ENCODE assay signal across 6 cellular contexts in the genomic region with DNA sequence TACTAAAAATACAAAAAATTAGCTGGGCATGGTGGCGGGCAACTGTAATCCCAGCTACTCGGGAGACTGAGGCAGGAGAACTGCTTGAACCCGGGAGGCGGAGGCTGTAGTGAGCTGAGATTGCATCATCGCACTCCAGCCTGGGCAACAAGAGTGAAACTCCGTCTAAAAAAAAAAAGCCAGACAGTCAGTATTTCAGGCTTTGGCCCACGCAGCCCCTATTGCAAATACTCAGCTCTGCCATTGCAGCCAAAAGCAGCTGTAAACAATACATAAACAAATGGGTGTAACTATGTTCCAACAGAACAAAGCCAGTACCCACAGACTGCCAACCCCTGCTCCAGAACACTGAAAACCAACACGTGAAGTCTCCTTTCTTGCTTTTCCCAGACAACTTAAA. TPM values are rescaled to one million over a fixed set of nuclear protein-coding genes. Genes with fewer than 3 reads are reported as not detected.
DNase-seq lines count a peak whose midpoint lies in the region; ATAC-seq, FAIRE-seq and TF ChIP-seq lines count a peak whose summit lies in the region.
"Not testable (repeated sequence)": the region's sequence is repeated elsewhere in the genome, so short reads cannot be mapped to it uniquely, and the experiment has no call there.
"Had no signal": no experiment of that assay in that cellular context is flagged by ENCODE, and none has a peak within 500 bp of the region (broad histone marks: within the 10 kb centered on the region; RNA-seq: fewer than 3 reads in every experiment).

No MANE protein-coding gene starts in this region.

- H2AFZ ChIP-seq in GM23248; K562 (ENCODE audit: low read depth, low read length): not testable (repeated sequence)

- H3K9me1 ChIP-seq in K562 (ENCODE audit: control insufficient read depth, insufficient read depth, low read length) = not testable (repeated sequence)

- not testable (repeated sequence) for H3K4me2 ChIP-seq in GM23248 (ENCODE audit: unreplicated experiment); K562 (ENCODE audit: insufficient read depth, low read length)

- not testable (repeated sequence) for H3K4me3 ChIP-seq in GM23248, K562, right lobe of liver

- H3K9ac ChIP-seq in GM23248; K562 (ENCODE audit: insufficient read depth in 1 of 2, low read depth in 2 of 2, low read length in 2 of 2): not testable (repeated sequence)

- not testable (repeated sequence) for FAIRE-seq in K562 (lab: Jason Lieb, UNC)

- CTCF ChIA-PET in K562 (lab: Yijun Ruan, JAX; ENCODE audit: low intra/inter-chr PET ratio) = not testable (repeated sequence)

- peak; percentile 11 for DNase-seq in GM23248
- DNase-seq in K562 (ENCODE audit: extremely low read depth in 1 of 4, low spot score in 3 of 4) = not testable (repeated sequence)
- peak; percentile 52 for DNase-seq in left lobe of liver (ENCODE audit: low spot score)
- DNase-seq in right lobe of liver = peak in 2 of 3 donors; percentile 56 to 59

- ATAC-seq in K562 = not testable (repeated sequence)
- ATAC-seq in left lobe of liver = peak; percentile 38
- peak in 2 of 4 donors; percentile 38 to 55 for ATAC-seq in right lobe of liver

- H3K9me2 ChIP-seq in GM23248 (ENCODE audit: insufficient read depth) = not testable (repeated sequence)

- TF ChIP-seq EP300 in K562 (IDR thresholded peaks at IDR 0.05; ENCODE audit: low read length) = not testable (repeated sequence)

- not testable (repeated sequence) for TF ChIP-seq RAD21 in K562 (CRISPR knock-in tag; conservative IDR thresholded peaks at IDR 0.05 in 1 of 2, IDR thresholded peaks at IDR 0.05 in 1 of 2)

- TF ChIP-seq POLR2A in K562 (conservative IDR thresholded peaks at IDR 0.05); right lobe of liver (IDR thresholded peaks at IDR 0.05): not testable (repeated sequence)

- H3K27me3 ChIP-seq in GM23248 (replicated peaks; ENCODE audit: insufficient read depth); K562 (ENCODE audit: control insufficient read depth in 2 of 2, insufficient read depth in 2 of 2, low read length in 2 of 2); right lobe of liver: not testable (repeated sequence)

- H3F3A ChIP-seq in GM23248 (ENCODE audit: insufficient read depth) = not testable (repeated sequence)

- H3K9me3 ChIP-seq in GM23248 (ENCODE audit: low read depth); K562 (replicated peaks; ENCODE audit: control insufficient read depth, insufficient read depth, low read depth, low read length); right lobe of liver: not testable (repeated sequence)

- intact Hi-C loops in K562 (cut with micrococcal nuclease); right lobe of liver (cut with DNase I): not testable (repeated sequence)

- H4K20me1 ChIP-seq in GM23248 (ENCODE audit: insufficient read depth); K562 (replicated peaks; ENCODE audit: control insufficient read depth, insufficient read depth, low read length): not testable (repeated sequence)

- 54 to 55% methylated on average over 8 of the region's 8 CpGs for WGBS in GM23248 (ENCODE audit: low coverage in 1 of 2, low lambda C conversion rate in 2 of 2, missing lambda C conversion rate in 2 of 2), 2 experiments
- 93% methylated on average over 8 of the region's 8 CpGs for WGBS in K562 (ENCODE audit: insufficient coverage, low coverage, missing lambda C conversion rate)
- 47% methylated on average over 8 of the region's 8 CpGs for WGBS in right lobe of liver (ENCODE audit: insufficient coverage, low coverage, low lambda C conversion rate, missing lambda C conversion rate)

- not testable (repeated sequence) for H3K4me1 ChIP-seq in GM23248 (ENCODE audit: insufficient read depth); K562 (replicated peaks in 1 of 2; ENCODE audit: control insufficient read depth in 2 of 2, insufficient read depth in 2 of 2, low read length in 2 of 2)
- H3K4me1 ChIP-seq in right lobe of liver = peaks cover 0 to 33% (median 14%) of the 10 kb centered on the region in 4 donors

- BruUV-seq in K562 (replicated peaks; lab: Mats Ljungman, UMichigan) = not testable (repeated sequence)

- H3K36me3 ChIP-seq in GM23248 (ENCODE audit: low read depth) = peaks cover 93% of the 10 kb centered on the region
- H3K36me3 ChIP-seq in K562 (ENCODE audit: control insufficient read depth, insufficient read depth, low read length) = peaks cover 98% of the 10 kb centered on the region
- H3K36me3 ChIP-seq in right lobe of liver = peaks cover 11 to 99% (median 62%) of the 10 kb centered on the region in 4 donors

- not testable (repeated sequence) for TF ChIP-seq CTCF in K562 (IDR thresholded peaks at IDR 0.05 in 2 of 3, conservative IDR thresholded peaks at IDR 0.05 in 1 of 3; ENCODE audit: insufficient read depth in 2 of 3, low read depth in 1 of 3, low read length in 3 of 3); right lobe of liver (IDR thresholded peaks at IDR 0.05)

- not testable (repeated sequence) for H3K79me2 ChIP-seq in GM23248 (ENCODE audit: insufficient read depth); K562 (ENCODE audit: control insufficient read depth, insufficient read depth, low read length)

- POLR2A ChIA-PET in K562 (lab: Yijun Ruan, JAX) = interaction anchor here (0.6 to 2.1 kb wide), 4 partner anchors 11 to 96 kb away, joined by 3 to 8 read pairs (median 5); partner anchors contain the start of gene SNRNP200

- in situ Hi-C loops in GM23248 (cut with MboI) = loop anchor here (25.0 kb wide), 1 partner anchor 218 kb away; the partner anchor contains the start of gene NEURL3
- in situ Hi-C loops in K562 (cut with MboI) = not testable (repeated sequence)

- H3K27ac ChIP-seq in GM23248; K562 (ENCODE audit: extremely low read depth, low read depth, low read length): not testable (repeated sequence)
- peak overlapping the region in 1 of 3 donors; percentile 10 for H3K27ac ChIP-seq in right lobe of liver

RNA-seq across cellular contexts. Expression of gene SNRNP200, which starts 11.1 kb away (rescaled TPM):
- 30.6 and 34.2 TPM in 2 replicates for total RNA-seq in GM23248 (2014; rRNA removed; shearing (Covaris generic))
- 40.5 and 41.8 TPM in 2 replicates for polyA plus RNA-seq in GM23248 (2016; fragmentation: Nextera tagmentation; extraction: Ambion mirVana)
- total RNA-seq in K562 (2011; cell fraction: chromatin; rRNA removed; ENCODE audit: low replicate concordance) = 357 and 597 TPM in 2 replicates
- 292 and 296 TPM in 2 replicates for total RNA-seq in K562 (2011; cell fraction: nucleolus; rRNA removed)
- 272 and 298 TPM in 2 replicates for total RNA-seq in K562 (2011; cell fraction: nucleoplasm; rRNA removed)
- 76.1 and 87.5 TPM in 2 replicates for total RNA-seq in K562 (2014; rRNA removed)
- total RNA-seq in K562 (2014; rRNA removed; fragmentation: Illumina TruSeq; extraction: Trizol) = 66.5 and 77.9 TPM in 2 replicates
- 94.4 and 95.0 TPM in 2 replicates for total RNA-seq in K562 (2015; rRNA removed; fragmentation: Illumina TruSeq; extraction: Trizol)
- 188 and 210 TPM in 2 replicates for total RNA-seq in K562 (2021)
- polyA plus RNA-seq in K562 (2011; rRNA removed) = 191 and 199 TPM in 2 replicates
- polyA plus RNA-seq in K562 (2011; cell fraction: cytosol; rRNA removed) = 297 and 335 TPM in 2 replicates
- 314 and 395 TPM in 2 replicates for polyA plus RNA-seq in K562 (2011; cell fraction: nucleus; rRNA removed)
- polyA plus RNA-seq in K562 (2012) = 148 and 177 TPM in 2 replicates
- 224 and 231 TPM in 2 replicates for polyA plus RNA-seq in K562 (2014; fragmentation: Illumina TruSeq; extraction: Trizol)
- 100 to 1,000 TPM in 1 of 2 experiments, 10 to 100 TPM in 1; 87.9 to 155 TPM for polyA plus RNA-seq in K562 (2014; fragmentation: Nextera tagmentation; extraction: Ambion mirVana)
- polyA plus RNA-seq in K562 (2014; rRNA removed) = 171 and 181 TPM in 2 replicates
- 329 and 491 TPM in 2 replicates for polyA minus RNA-seq in K562 (2011; rRNA and poly(A)+ RNA removed)
- 205 and 221 TPM in 2 replicates for polyA minus RNA-seq in K562 (2011; cell fraction: cytosol; rRNA and poly(A)+ RNA removed)
- polyA minus RNA-seq in K562 (2011; cell fraction: nucleus; rRNA and poly(A)+ RNA removed) = 92.2 and 124 TPM in 2 replicates
- total RNA-seq in left lobe of liver = 49.7 TPM
- total RNA-seq in right lobe of liver = 10 to 100 TPM; 43.6 to 52.5 (median 46.8) TPM

RNA-seq across cellular contexts. Expression of gene CIAO1, which starts 28.2 kb away (rescaled TPM):
- total RNA-seq in GM23248 (2014; rRNA removed; shearing (Covaris generic)) = 110 and 126 TPM in 2 replicates
- polyA plus RNA-seq in GM23248 (2016; fragmentation: Nextera tagmentation; extraction: Ambion mirVana) = 69.3 and 71.1 TPM in 2 replicates
- total RNA-seq in K562 (2011; cell fraction: chromatin; rRNA removed; ENCODE audit: low replicate concordance) = 65.3 and 99.0 TPM in 2 replicates
- total RNA-seq in K562 (2011; cell fraction: nucleolus; rRNA removed) = 78.5 and 85.1 TPM in 2 replicates
- total RNA-seq in K562 (2011; cell fraction: nucleoplasm; rRNA removed) = 62.5 and 66.0 TPM in 2 replicates
- total RNA-seq in K562 (2014; rRNA removed) = 121 and 182 TPM in 2 replicates
- 64.7 and 78.7 TPM in 2 replicates for total RNA-seq in K562 (2014; rRNA removed; fragmentation: Illumina TruSeq; extraction: Trizol)
- 85.4 and 89.7 TPM in 2 replicates for total RNA-seq in K562 (2015; rRNA removed; fragmentation: Illumina TruSeq; extraction: Trizol)
- total RNA-seq in K562 (2021) = 92.8 and 94.3 TPM in 2 replicates
- 102 and 122 TPM in 2 replicates for polyA plus RNA-seq in K562 (2011; rRNA removed)
- polyA plus RNA-seq in K562 (2011; cell fraction: cytosol; rRNA removed) = 151 and 245 TPM in 2 replicates
- polyA plus RNA-seq in K562 (2011; cell fraction: nucleus; rRNA removed) = 122 and 181 TPM in 2 replicates
- polyA plus RNA-seq in K562 (2012) = 74.5 and 74.6 TPM in 2 replicates
- 94.2 and 104 TPM in 2 replicates for polyA plus RNA-seq in K562 (2014; fragmentation: Illumina TruSeq; extraction: Trizol)
- 10 to 100 TPM; 11.4 to 19.2 TPM for polyA plus RNA-seq in K562 (2014; fragmentation: Nextera tagmentation; extraction: Ambion mirVana)
- 145 and 156 TPM in 2 replicates for polyA plus RNA-seq in K562 (2014; rRNA removed)
- 72.8 and 90.4 TPM in 2 replicates for polyA minus RNA-seq in K562 (2011; rRNA and poly(A)+ RNA removed)
- polyA minus RNA-seq in K562 (2011; cell fraction: cytosol; rRNA and poly(A)+ RNA removed) = 30.5 and 44.8 TPM in 2 replicates
- polyA minus RNA-seq in K562 (2011; cell fraction: nucleus; rRNA and poly(A)+ RNA removed) = 45.0 and 45.4 TPM in 2 replicates
- total RNA-seq in left lobe of liver = 45.0 TPM
- 10 to 100 TPM; 39.8 to 80.3 (median 45.0) TPM for total RNA-seq in right lobe of liver

RNA-seq across cellular contexts. Expression of gene TMEM127, which starts 28.5 kb away (rescaled TPM):
- 43.6 and 46.8 TPM in 2 replicates for total RNA-seq in GM23248 (2014; rRNA removed; shearing (Covaris generic))
- 33.4 and 34.0 TPM in 2 replicates for polyA plus RNA-seq in GM23248 (2016; fragmentation: Nextera tagmentation; extraction: Ambion mirVana)
- total RNA-seq in K562 (2011; cell fraction: chromatin; rRNA removed; ENCODE audit: low replicate concordance) = 14.6 and 42.7 TPM in 2 replicates
- total RNA-seq in K562 (2011; cell fraction: nucleolus; rRNA removed) = 18.6 and 25.2 TPM in 2 replicates
- 23.5 and 33.2 TPM in 2 replicates for total RNA-seq in K562 (2011; cell fraction: nucleoplasm; rRNA removed)
- total RNA-seq in K562 (2014; rRNA removed) = 7.2 and 9.8 TPM in 2 replicates
- 6.7 and 6.8 TPM in 2 replicates for total RNA-seq in K562 (2014; rRNA removed; fragmentation: Illumina TruSeq; extraction: Trizol)
- 10.3 and 10.7 TPM in 2 replicates for total RNA-seq in K562 (2015; rRNA removed; fragmentation: Illumina TruSeq; extraction: Trizol)
- total RNA-seq in K562 (2021) = 18.6 and 20.0 TPM in 2 replicates
- polyA plus RNA-seq in K562 (2011; rRNA removed) = 10.9 and 16.6 TPM in 2 replicates
- 10.1 and 20.0 TPM in 2 replicates for polyA plus RNA-seq in K562 (2011; cell fraction: cytosol; rRNA removed)
- 8.0 and 10.8 TPM in 2 replicates for polyA plus RNA-seq in K562 (2011; cell fraction: nucleus; rRNA removed)
- 14.1 and 20.7 TPM in 2 replicates for polyA plus RNA-seq in K562 (2012)
- polyA plus RNA-seq in K562 (2014; fragmentation: Illumina TruSeq; extraction: Trizol) = 16.6 and 17.4 TPM in 2 replicates
- polyA plus RNA-seq in K562 (2014; fragmentation: Nextera tagmentation; extraction: Ambion mirVana) = 1 to 10 TPM; 1.7 to 2.0 TPM
- polyA plus RNA-seq in K562 (2014; rRNA removed) = 9.9 and 10.8 TPM in 2 replicates
- 12.4 and 14.8 TPM in 2 replicates for polyA minus RNA-seq in K562 (2011; rRNA and poly(A)+ RNA removed)
- polyA minus RNA-seq in K562 (2011; cell fraction: cytosol; rRNA and poly(A)+ RNA removed) = 8.3 and 14.1 TPM in 2 replicates
- 4.8 and 7.8 TPM in 2 replicates for polyA minus RNA-seq in K562 (2011; cell fraction: nucleus; rRNA and poly(A)+ RNA removed)
- 30.6 TPM for total RNA-seq in left lobe of liver
- 10 to 100 TPM; 28.3 to 42.6 (median 32.8) TPM for total RNA-seq in right lobe of liver

RNA-seq across cellular contexts. Expression of gene ITPRIPL1, which starts 30.8 kb away (rescaled TPM):
- total RNA-seq in GM23248 (2014; rRNA removed; shearing (Covaris generic)) = 0.25 and 0.32 TPM in 2 replicates
- polyA plus RNA-seq in GM23248 (2016; fragmentation: Nextera tagmentation; extraction: Ambion mirVana) = 0.06 and 0.19 TPM in 2 replicates
- total RNA-seq in K562 (2011; cell fraction: chromatin; rRNA removed; ENCODE audit: low replicate concordance) = 6.2 and 12.4 TPM in 2 replicates
- total RNA-seq in K562 (2011; cell fraction: nucleolus; rRNA removed) = 10.3 and 12.5 TPM in 2 replicates
- total RNA-seq in K562 (2011; cell fraction: nucleoplasm; rRNA removed) = 9.8 and 11.6 TPM in 2 replicates
- total RNA-seq in K562 (2014; rRNA removed) = 6.1 and 8.8 TPM in 2 replicates
- 5.9 and 6.4 TPM in 2 replicates for total RNA-seq in K562 (2014; rRNA removed; fragmentation: Illumina TruSeq; extraction: Trizol)
- total RNA-seq in K562 (2015; rRNA removed; fragmentation: Illumina TruSeq; extraction: Trizol) = 6.1 and 6.7 TPM in 2 replicates
- total RNA-seq in K562 (2021) = 8.9 and 9.0 TPM in 2 replicates
- 0.23 and 5.2 TPM in 2 replicates for polyA plus RNA-seq in K562 (2011; rRNA removed)
- polyA plus RNA-seq in K562 (2011; cell fraction: cytosol; rRNA removed) = 0.35 and 9.2 TPM in 2 replicates
- 0.25 and 9.3 TPM in 2 replicates for polyA plus RNA-seq in K562 (2011; cell fraction: nucleus; rRNA removed)
- polyA plus RNA-seq in K562 (2012) = 3.2 and 5.3 TPM in 2 replicates
- polyA plus RNA-seq in K562 (2014; fragmentation: Illumina TruSeq; extraction: Trizol) = 6.4 and 8.1 TPM in 2 replicates
- 1 to 10 TPM in 1 of 2 experiments, under 1 TPM in 1; 0.99 to 1.5 TPM for polyA plus RNA-seq in K562 (2014; fragmentation: Nextera tagmentation; extraction: Ambion mirVana)
- polyA plus RNA-seq in K562 (2014; rRNA removed) = 5.8 and 6.5 TPM in 2 replicates
- 0.21 and 7.7 TPM in 2 replicates for polyA minus RNA-seq in K562 (2011; rRNA and poly(A)+ RNA removed)
- 4.9 TPM in 1 of 2 replicates, not detected in the other for polyA minus RNA-seq in K562 (2011; cell fraction: cytosol; rRNA and poly(A)+ RNA removed)
- 0.11 and 1.8 TPM in 2 replicates for polyA minus RNA-seq in K562 (2011; cell fraction: nucleus; rRNA and poly(A)+ RNA removed)
- total RNA-seq in left lobe of liver = 0.20 TPM
- total RNA-seq in right lobe of liver = 1 to 10 TPM in 1 of 6 experiments, under 1 TPM in 5; 0.15 to 1.2 (median 0.24) TPM
- total RNA-seq: A172, H4 had no signal

RNA-seq across cellular contexts. Expression of gene NCAPH, which starts 41.3 kb away (rescaled TPM):
- total RNA-seq in GM23248 (2014; rRNA removed; shearing (Covaris generic)) = 2.9 and 6.8 TPM in 2 replicates
- polyA plus RNA-seq in GM23248 (2016; fragmentation: Nextera tagmentation; extraction: Ambion mirVana) (8.0 and 8.6 TPM in 2 replicates), K562 (2011; rRNA removed) (68.0 and 76.0 TPM in 2 replicates), K562 (2014; fragmentation: Illumina TruSeq; extraction: Trizol) (94.5 and 109 TPM in 2 replicates), K562 (2014; fragmentation: Nextera tagmentation; extraction: Ambion mirVana) (10 to 100 TPM; 52.4 to 73.8 TPM), K562 (2014; rRNA removed) (67.4 and 73.5 TPM in 2 replicates)
- total RNA-seq in K562 (2011; cell fraction: chromatin; rRNA removed; ENCODE audit: low replicate concordance) = 45.7 and 47.1 TPM in 2 replicates
- total RNA-seq in K562 (2011; cell fraction: nucleolus; rRNA removed) = 25.8 and 26.7 TPM in 2 replicates
- 27.6 and 34.5 TPM in 2 replicates for total RNA-seq in K562 (2011; cell fraction: nucleoplasm; rRNA removed)
- total RNA-seq in K562 (2014; rRNA removed) (63.7 and 74.2 TPM in 2 replicates), K562 (2014; rRNA removed; fragmentation: Illumina TruSeq; extraction: Trizol) (52.7 and 54.8 TPM in 2 replicates), K562 (2015; rRNA removed; fragmentation: Illumina TruSeq; extraction: Trizol) (58.2 and 61.0 TPM in 2 replicates), K562 (2021) (64.4 and 65.1 TPM in 2 replicates), left lobe of liver (0.58 TPM), right lobe of liver (1 to 10 TPM in 2 of 6 experiments, under 1 TPM in 4; 0.24 to 1.6 (median 0.72) TPM)
- polyA plus RNA-seq in K562 (2011; cell fraction: cytosol; rRNA removed) = 56.1 and 60.9 TPM in 2 replicates
- 62.2 and 63.3 TPM in 2 replicates for polyA plus RNA-seq in K562 (2011; cell fraction: nucleus; rRNA removed)
- 45.6 and 48.3 TPM in 2 replicates for polyA plus RNA-seq in K562 (2012)
- polyA minus RNA-seq in K562 (2011; rRNA and poly(A)+ RNA removed) = 64.5 and 73.1 TPM in 2 replicates
- polyA minus RNA-seq in K562 (2011; cell fraction: cytosol; rRNA and poly(A)+ RNA removed) = 36.7 and 42.9 TPM in 2 replicates
- polyA minus RNA-seq in K562 (2011; cell fraction: nucleus; rRNA and poly(A)+ RNA removed) = 19.0 and 30.5 TPM in 2 replicates
